Comparison of ENCODE assay signal across 8 cellular contexts in the genomic region with DNA sequence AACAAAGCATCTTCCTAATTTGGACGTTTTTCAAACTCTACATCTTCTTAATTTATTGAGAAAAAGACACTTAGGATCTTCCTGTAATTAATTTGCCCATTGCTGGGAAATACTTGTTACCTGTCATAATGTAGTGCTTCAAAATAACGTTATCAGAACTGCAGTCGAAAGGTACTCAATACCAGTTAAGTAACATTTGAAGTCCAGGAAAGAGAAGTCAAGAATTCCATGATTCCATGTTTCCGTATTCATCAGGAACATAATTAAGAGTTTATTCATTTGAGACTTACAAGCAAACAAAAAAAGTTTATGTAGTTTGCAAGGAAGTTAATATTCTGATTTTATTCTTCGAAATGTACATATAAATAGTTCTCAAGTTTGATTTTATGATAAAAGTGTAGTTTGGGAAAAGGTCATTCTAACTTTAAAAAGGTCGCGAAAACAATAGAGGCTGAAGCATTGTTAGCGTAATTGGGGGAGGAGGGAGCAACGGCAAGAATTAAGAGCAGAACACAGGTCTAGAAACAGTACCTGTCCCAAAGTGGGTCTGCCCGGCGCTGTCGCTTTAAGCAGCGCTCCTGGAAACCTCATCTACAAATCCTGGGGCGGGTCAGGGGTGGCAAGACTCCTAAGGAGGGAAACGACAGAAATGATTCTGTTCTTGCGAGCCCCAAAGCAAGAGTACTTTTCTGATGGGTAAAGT. TPM values are rescaled to one million over a fixed set of nuclear protein-coding genes. Genes with fewer than 3 reads are reported as not detected.
DNase-seq lines count a peak whose midpoint lies in the region; TF ChIP-seq lines count a peak whose summit lies in the region.

No MANE protein-coding gene starts in this region.

- H3K36me3 Mint-ChIP-seq in CD8-positive, alpha-beta memory T cell = peaks cover 0 to 4% (median 0%) of the 10 kb centered on the region in 3 donors
- H3K36me3 Mint-ChIP-seq in IgD-negative memory B cell (no peaks in the 10 kb centered on the region), nephron progenitor cell (ENCODE audit: low read depth) (no peaks in the 10 kb centered on the region)

- CTCF ChIA-PET in CD8-positive, alpha-beta memory T cell (lab: Charles Lee) = no interaction called here

- H3K4me1 ChIP-seq in CD8-positive, alpha-beta memory T cell (ENCODE audit: insufficient read depth, low read length) = peaks cover 16% of the 10 kb centered on the region

- TF ChIP-seq CTCF in coronary artery (IDR thresholded peaks at IDR 0.05) = no peak
- TF ChIP-seq CTCF in nephron progenitor cell (IDR thresholded peaks at IDR 0.05) = no peak

- H3K27me3 Mint-ChIP-seq in CD8-positive, alpha-beta memory T cell = peaks cover 0 to 13% of the 10 kb centered on the region in 2 donors
- H3K27me3 Mint-ChIP-seq in IgD-negative memory B cell (peaks cover 16% of the 10 kb centered on the region), nephron progenitor cell (ENCODE audit: low read depth, poor library complexity) (peaks cover 47% of the 10 kb centered on the region)

- POLR2A ChIA-PET in CD8-positive, alpha-beta memory T cell (lab: Charles Lee) = interaction anchor here (1.3 kb wide), 1 partner anchor 121 kb away, joined by 3 read pairs; no protein-coding TSS in a partner anchor

- H3K36me3 ChIP-seq in CD8-positive, alpha-beta memory T cell (ENCODE audit: insufficient read depth, low read length) = no peaks in the 10 kb centered on the region

- H3K27ac ChIP-seq in CD8-positive, alpha-beta memory T cell (ENCODE audit: low read depth, low read length) = no peak overlapping the region
- no peak overlapping the region for H3K27ac ChIP-seq in coronary artery

- no peaks in the 10 kb centered on the region for H3K27me3 ChIP-seq in CD8-positive, alpha-beta memory T cell (ENCODE audit: insufficient read depth, low read length, poor library complexity, severe bottlenecking)

- H3K9me3 ChIP-seq in CD8-positive, alpha-beta memory T cell (ENCODE audit: low read length) = no peaks in the 10 kb centered on the region

- H3K9me3 Mint-ChIP-seq in CD8-positive, alpha-beta memory T cell = no peaks in the 10 kb centered on the region
- H3K9me3 Mint-ChIP-seq in IgD-negative memory B cell (no peaks in the 10 kb centered on the region), nephron progenitor cell (peaks cover 3% of the 10 kb centered on the region)

- H3K4me3 ChIP-seq in CD8-positive, alpha-beta memory T cell (ENCODE audit: low read length) = peak overlapping the region; percentile 52
- H3K4me3 ChIP-seq in coronary artery = peak overlapping the region; percentile 87

- peak in 1 of 5 donors; percentile 11 for DNase-seq in CD8-positive, alpha-beta memory T cell
- DNase-seq in coronary artery (ENCODE audit: low spot score) (no peak), nephron progenitor cell (no peak), NCI-H1048 (lab: John Stamatoyannopoulos, UW) (no peak), RKO (ENCODE audit: low spot score) (no peak), COLO829 (ENCODE audit: low spot score) (no peak)
- no peak for DNase-seq in activated CD4-positive, CD25-positive, alpha-beta regulatory T cell treated with anti-CD3 and anti-CD28 coated beads, Interleukin-2, amount 50 U/mL, for 72 hours

- H3K27ac Mint-ChIP-seq in CD8-positive, alpha-beta memory T cell = no peak overlapping the region
- H3K27ac Mint-ChIP-seq in IgD-negative memory B cell (peak overlapping the region in 2 of 3 donors; percentile 30 to 90), nephron progenitor cell (no peak overlapping the region)

- H3K4me3 Mint-ChIP-seq in CD8-positive, alpha-beta memory T cell = peak overlapping the region; percentile 76 to 93 (median 82)
- H3K4me3 Mint-ChIP-seq in IgD-negative memory B cell (peak overlapping the region; percentile 75 to 98 (median 78)), nephron progenitor cell (peak overlapping the region; percentile 81)

- peaks cover 16 to 23% (median 21%) of the 10 kb centered on the region in 3 donors for H3K4me1 Mint-ChIP-seq in CD8-positive, alpha-beta memory T cell
- peaks cover 11 to 20% (median 19%) of the 10 kb centered on the region in 3 donors for H3K4me1 Mint-ChIP-seq in IgD-negative memory B cell
- H3K4me1 Mint-ChIP-seq in nephron progenitor cell = peaks cover 21% of the 10 kb centered on the region

RNA-seq across cellular contexts. Expression of a gene that starts 1.2 kb away (rescaled TPM):
- under 1 TPM; 0.31 to 0.46 TPM for total RNA-seq in CD8-positive, alpha-beta memory T cell
- polyA plus RNA-seq in CD8-positive, alpha-beta memory T cell = 0.70 TPM
- 0.19 TPM for polyA plus RNA-seq in IgD-negative memory B cell

Comparison
In these comparisons a context has a peak if more than half of its experiments do, and no peak if none do; other contexts are left out.
1. H3K27ac Mint-ChIP-seq: peak in IgD-negative memory B cell (2 of 3); none in CD8-positive, alpha-beta memory T cell (0 of 8) and nephron progenitor cell (single experiment).
2. Peak in every context shown above with its lines, with median percentiles within 50 percentile points of each other: H3K4me3 Mint-ChIP-seq.